ENCODE assay signal across 1 cellular context in the genomic region with DNA sequence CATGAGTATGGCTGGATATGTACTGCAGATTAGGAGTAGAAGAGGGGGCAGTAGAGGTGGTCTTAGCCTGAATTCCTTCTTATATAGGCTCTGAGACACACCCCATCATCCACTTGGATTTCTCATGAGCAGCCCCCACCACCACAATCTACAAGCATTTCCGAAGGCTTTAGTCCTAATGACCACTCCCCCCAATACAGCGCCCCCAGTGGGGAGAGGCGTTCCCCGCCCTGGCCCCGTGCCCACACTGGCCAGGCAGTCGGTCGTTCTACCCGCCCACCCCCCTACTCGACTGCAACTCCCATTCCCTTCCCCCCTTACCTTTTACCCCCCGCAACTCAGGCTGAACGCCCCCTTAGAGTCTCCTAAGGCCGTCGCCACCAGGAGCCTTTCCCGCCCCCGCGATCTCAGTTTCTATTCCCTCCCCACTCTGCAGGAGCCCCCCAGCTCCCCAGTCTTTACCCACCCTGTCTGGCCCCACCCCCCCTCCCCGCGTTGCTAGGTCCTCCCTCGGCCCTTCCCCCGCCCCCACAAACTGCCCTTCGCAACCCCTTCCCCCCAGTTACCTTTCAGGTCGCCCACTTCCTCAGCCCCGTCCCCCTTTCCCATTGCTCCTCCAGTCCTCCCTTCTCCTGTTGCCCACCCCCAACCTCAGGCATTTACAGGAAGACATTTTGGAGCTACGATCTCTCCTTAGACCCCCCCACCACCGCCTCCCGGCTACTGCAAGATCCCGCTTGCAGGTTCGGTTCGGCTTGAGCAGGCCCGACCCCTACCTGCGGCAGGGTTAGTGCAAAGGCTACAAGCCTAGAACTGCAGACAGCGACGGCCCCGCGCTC.
TF ChIP-seq lines count a peak whose summit lies in the region.

No MANE protein-coding gene starts in this region.

TF ChIP-seq in A549, 52 proteins besides CTCF, POLR2A, EP300 and RAD21:
- TF ChIP-seq HEYL (CRISPR knock-in tag; IDR thresholded peaks at IDR 0.05), result no peak
- no peak for TF ChIP-seq HDAC2 (IDR thresholded peaks at IDR 0.05)
- TF ChIP-seq SMC3 (IDR thresholded peaks at IDR 0.05), result no peak
- no peak for TF ChIP-seq RCOR1 (IDR thresholded peaks at IDR 0.05; ENCODE audit: low read depth, low read length)
- TF ChIP-seq, protein P1, sequence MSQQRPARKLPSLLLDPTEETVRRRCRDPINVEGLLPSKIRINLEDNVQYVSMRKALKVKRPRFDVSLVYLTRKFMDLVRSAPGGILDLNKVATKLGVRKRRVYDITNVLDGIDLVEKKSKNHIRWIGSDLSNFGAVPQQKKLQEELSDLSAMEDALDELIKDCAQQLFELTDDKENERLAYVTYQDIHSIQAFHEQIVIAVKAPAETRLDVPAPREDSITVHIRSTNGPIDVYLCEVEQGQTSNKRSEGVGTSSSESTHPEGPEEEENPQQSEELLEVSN (IDR thresholded peaks at IDR 0.05; ENCODE audit: borderline replicate concordance, low read depth), result no peak
- TF ChIP-seq MAFK (IDR thresholded peaks at IDR 0.05; ENCODE audit: partially characterized antibody), result no peak
- TF ChIP-seq BCL3 (IDR thresholded peaks at IDR 0.05), result no peak
- TF ChIP-seq FOXS1 (CRISPR knock-in tag; IDR thresholded peaks at IDR 0.05), result no peak
- no peak for TF ChIP-seq EHMT2 (IDR thresholded peaks at IDR 0.05; ENCODE audit: low read depth)
- no peak for TF ChIP-seq HOXA7 (CRISPR knock-in tag; IDR thresholded peaks at IDR 0.05)
- no peak for TF ChIP-seq BHLHE40 (IDR thresholded peaks at IDR 0.05; ENCODE audit: low read depth, low read length)
- no peak for TF ChIP-seq NR3C1 (IDR thresholded peaks at IDR 0.05)
- no peak for TF ChIP-seq ZC3H11A (IDR thresholded peaks at IDR 0.05)
- TF ChIP-seq FOSL2 (IDR thresholded peaks at IDR 0.05), result no peak
- no peak for TF ChIP-seq FOSL2 (CRISPR knock-in tag; IDR thresholded peaks at IDR 0.05)
- no peak for TF ChIP-seq MYC (IDR thresholded peaks at IDR 0.05; ENCODE audit: borderline replicate concordance, low read length)
- TF ChIP-seq POLR2AphosphoS2 (conservative IDR thresholded peaks at IDR 0.05; ENCODE audit: low read length), result no peak
